In genomic region chr6:134589512-134589911, GRCh38 we compare ENCODE assay signal across 1 cellular context.
TF ChIP-seq lines count a peak whose summit lies in the region.

No MANE protein-coding gene starts in this region.

TF ChIP-seq in WTC11, 78 proteins besides CTCF, POLR2A, EP300 and RAD21 (continued from another document):
- TF ChIP-seq ATF6 (CRISPR knock-in tag; IDR thresholded peaks at IDR 0.05) (no peak), MYBL2 (CRISPR knock-in tag; IDR thresholded peaks at IDR 0.05) (no peak), ZNF423 (CRISPR knock-in tag; IDR thresholded peaks at IDR 0.05) (no peak), CREB1 (CRISPR knock-in tag; IDR thresholded peaks at IDR 0.05) (no peak), FOXP1 (CRISPR knock-in tag; IDR thresholded peaks at IDR 0.05; ENCODE audit: borderline replicate concordance) (no peak), ZNF263 (CRISPR knock-in tag; IDR thresholded peaks at IDR 0.05; ENCODE audit: low read depth) (no peak), ATF2 (CRISPR knock-in tag; IDR thresholded peaks at IDR 0.05; ENCODE audit: borderline replicate concordance, low read depth) (no peak), AFF4 (CRISPR knock-in tag; IDR thresholded peaks at IDR 0.05; ENCODE audit: borderline replicate concordance) (no peak), TEAD4 (CRISPR knock-in tag; IDR thresholded peaks at IDR 0.05) (no peak), JAZF1 (CRISPR knock-in tag; IDR thresholded peaks at IDR 0.05) (no peak)
